1 cellular context compared by ENCODE assay signal in the genomic region with DNA sequence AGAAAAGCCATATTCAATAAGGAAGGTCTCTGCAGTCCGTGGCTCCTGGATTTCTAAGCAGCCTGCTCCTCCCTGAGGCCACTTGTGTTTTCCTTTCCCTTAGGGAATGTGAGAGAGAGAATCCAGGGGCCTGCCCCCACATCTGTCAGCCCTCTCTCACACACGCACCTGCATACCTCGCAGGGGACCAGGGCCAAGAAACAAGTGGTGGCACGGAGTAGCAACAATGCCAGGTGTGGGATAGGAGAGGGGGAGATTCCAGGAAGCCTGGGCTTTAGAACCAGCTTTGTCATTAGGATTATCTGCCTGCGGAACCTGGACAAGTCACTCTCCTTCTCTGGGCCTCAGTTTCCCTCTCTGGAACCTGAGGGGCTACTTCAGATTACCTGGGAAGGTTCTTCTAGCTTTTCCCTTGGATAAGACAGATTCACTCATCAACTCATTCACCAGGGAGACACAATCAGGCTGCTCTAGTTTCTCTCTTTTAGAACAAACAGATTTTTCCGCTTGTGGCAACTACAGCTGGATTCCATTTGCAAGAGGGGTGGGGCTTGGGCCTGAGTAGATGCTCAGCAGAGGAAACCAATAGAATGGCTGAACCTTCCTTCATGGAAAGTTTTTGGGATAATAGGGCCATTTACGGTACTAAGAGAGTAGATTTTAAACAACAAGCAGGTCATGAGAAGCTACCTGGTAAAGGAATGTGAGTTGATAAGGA.
TF ChIP-seq lines count a peak whose summit lies in the region.

No MANE protein-coding gene starts in this region.

TF ChIP-seq in HepG2, 621 proteins besides CTCF, POLR2A, EP300 and RAD21:
- TF ChIP-seq ZFP62 (CRISPR knock-in tag; IDR thresholded peaks at IDR 0.05) (no peak), ZNF792 (CRISPR knock-in tag; IDR thresholded peaks at IDR 0.05) (no peak), ZNF510 (CRISPR knock-in tag; IDR thresholded peaks at IDR 0.05; ENCODE audit: low read depth) (no peak), RBM22 (optimal IDR thresholded peaks at IDR 0.05; ENCODE audit: low read length) (peak; percentile 56)
